Comparison of ENCODE assay signal across 11 cellular contexts in genomic region chr4:137545461-137545861, GRCh38. TPM values are rescaled to one million over a fixed set of nuclear protein-coding genes. Genes with fewer than 3 reads are reported as not detected.
DNase-seq lines count a peak whose midpoint lies in the region; ATAC-seq and TF ChIP-seq lines count a peak whose summit lies in the region.
"Had no signal": no experiment of that assay in that cellular context is flagged by ENCODE, and none has a peak within 500 bp of the region (broad histone marks: within the 10 kb centered on the region; RNA-seq: fewer than 3 reads in every experiment).

No MANE protein-coding gene starts in this region.

- no peaks in the 10 kb centered on the region for H3K9me3 ChIP-seq in esophagus muscularis mucosa

- H3K4me1 Mint-ChIP-seq in nephron: peaks cover 42% of the 10 kb centered on the region

- no peak for ATAC-seq in HG03520 (IDR thresholded peaks at IDR 0.05; ENCODE audit: unreplicated experiment)
- ATAC-seq: CD8-positive, alpha-beta T cell had no signal

- TF ChIP-seq POLR2A in esophagus muscularis mucosa (IDR thresholded peaks at IDR 0.05; ENCODE audit: low read depth): no peak

- peak overlapping the region; percentile 55 to 66 (median 64) for H3K27ac ChIP-seq in esophagus muscularis mucosa (replicated peaks in 1 of 4)

- peak in 2 of 3 experiments; percentile 29 for TF ChIP-seq CTCF in esophagus muscularis mucosa (IDR thresholded peaks at IDR 0.05)
- TF ChIP-seq CTCF in nephron (IDR thresholded peaks at IDR 0.05; ENCODE audit: unreplicated experiment in 3 of 3): no peak

- no peaks in the 10 kb centered on the region for H3K36me3 ChIP-seq in esophagus muscularis mucosa

- no peaks in the 10 kb centered on the region for H3K27me3 ChIP-seq in esophagus muscularis mucosa

- TF ChIP-seq EP300 in esophagus muscularis mucosa (IDR thresholded peaks at IDR 0.05): no peak

- no peak overlapping the region for H3K4me3 Mint-ChIP-seq in nephron
- H3K4me3 Mint-ChIP-seq: CD8-positive, alpha-beta T cell had no signal

- no peaks in the 10 kb centered on the region for H3K27me3 Mint-ChIP-seq in nephron (ENCODE audit: low read depth)

- H3K36me3 Mint-ChIP-seq in nephron (ENCODE audit: low read depth): no peaks in the 10 kb centered on the region
- H3K36me3 Mint-ChIP-seq: CD8-positive, alpha-beta T cell had no signal

- 50% methylated on average over 4 of the region's 4 CpGs for WGBS in esophagus muscularis mucosa

- intact Hi-C loops in esophagus muscularis mucosa (cut with DNase I): no loop called here

- no peaks in the 10 kb centered on the region for H3K9me3 Mint-ChIP-seq in nephron

- no peak overlapping the region for H3K4me3 ChIP-seq in esophagus muscularis mucosa

- peak; percentile 67 for DNase-seq in AG08396 (ENCODE audit: low spot score)
- DNase-seq in LHCN-M2 (ENCODE audit: low read depth): peak; percentile 78
- no peak for DNase-seq in esophagus muscularis mucosa (ENCODE audit: extremely low spot score)
- DNase-seq in putamen (ENCODE audit: low spot score): no peak
- no peak for DNase-seq in stimulated activated CD8-positive, alpha-beta memory T cell treated with anti-CD3 and anti-CD28 coated beads, Interleukin-4, amount 100 ng/mL, for 48 hours
- DNase-seq in hypothalamus (lab: John Stamatoyannopoulos, UW): no peak
- DNase-seq: CD8-positive, alpha-beta T cell; Karpas-422; NCI-H526 had no signal

- peaks cover 3 to 48% (median 36%) of the 10 kb centered on the region in 4 donors for H3K4me1 ChIP-seq in esophagus muscularis mucosa

- peak overlapping the region in 2 of 3 experiments; percentile 19 to 56 for H3K27ac Mint-ChIP-seq in nephron
- H3K27ac Mint-ChIP-seq: CD8-positive, alpha-beta T cell had no signal

RNA-seq across cellular contexts. Expression of gene PCDH18, which starts 13.2 kb away (rescaled TPM):
- total RNA-seq in LHCN-M2 (2014; rRNA removed) (13.4 and 16.6 TPM in 2 replicates), esophagus muscularis mucosa (10 to 100 TPM; 38.3 to 62.1 (median 51.0) TPM)
- 2.8 TPM for polyA plus RNA-seq in LHCN-M2 (2012)
- total RNA-seq: CD8-positive, alpha-beta T cell had no signal

Comparison
In these comparisons a context has a peak if more than half of its experiments do, and no peak if none do; other contexts are left out.
1. DNase-seq: peak in AG08396 (single experiment) and LHCN-M2 (single experiment); none in esophagus muscularis mucosa (single experiment), putamen (single experiment), stimulated activated CD8-positive, alpha-beta memory T cell treated with anti-CD3 and anti-CD28 coated beads, Interleukin-4, amount 100 ng/mL, for 48 hours (single experiment) and hypothalamus (0 of 51).
2. CTCF ChIP-seq: peak in esophagus muscularis mucosa (2 of 3); none in nephron (0 of 3).